ENCODE assay signal across 29 cellular contexts in the genomic region with DNA sequence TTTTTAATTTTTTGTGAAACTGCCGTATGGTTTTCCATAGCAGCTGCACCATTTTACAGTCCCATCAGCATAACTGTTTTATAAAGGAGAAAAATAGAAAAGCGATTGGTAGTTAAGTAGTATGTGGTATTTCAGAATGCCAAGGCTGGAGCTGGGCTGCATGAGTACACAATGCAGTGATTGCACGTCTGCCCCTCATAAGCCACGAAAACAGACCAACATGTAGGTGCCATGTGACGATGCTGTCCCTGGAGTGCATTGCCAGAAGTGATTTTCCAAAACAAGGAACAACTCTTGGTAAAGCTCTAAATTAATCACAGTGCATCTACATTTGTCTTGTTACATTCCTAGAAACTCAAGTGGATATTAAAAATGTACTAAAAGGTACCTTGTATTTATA.
"Had no signal": no experiment of that assay in that cellular context is flagged by ENCODE, and none has a peak within 500 bp of the region (broad histone marks: within the 10 kb centered on the region; RNA-seq: fewer than 3 reads in every experiment).

No MANE protein-coding gene starts in this region.

- ATAC-seq: stimulated activated effector memory CD8-positive, alpha-beta T cell treated with anti-CD3 and anti-CD28 coated beads, Interleukin-12 subunit alpha, Interleukin-12 subunit beta, amount 100 ng/mL, for 72 hours; stimulated activated memory B cell treated with anti-CD40 and anti-IgM and Interleukin-4, amounts not matched to agents 10 μg/mL and 1 μg/mL and 100 μg/mL, for 72 hours; stimulated activated naive B cell treated with anti-CD40 and anti-IgM and Interleukin-4, amounts not matched to agents 10 μg/mL and 1 μg/mL and 100 μg/mL, for 72 hours; stimulated activated naive CD8-positive, alpha-beta T cell treated with anti-CD3 and anti-CD28 coated beads, Interleukin-15, amount 100 ng/mL, for 72 hours; stimulated activated naive CD8-positive, alpha-beta T cell treated with anti-CD3 and anti-CD28 coated beads, Interleukin-15, Interleukin-2, amounts not matched to agents 100 U/mL and 50 U/mL, for 24 hours; upper lobe of right lung had no signal

- H3K9me3 Mint-ChIP-seq: stimulated activated effector memory CD8-positive, alpha-beta T cell treated with anti-CD3 and anti-CD28 coated beads, Interleukin-12 subunit alpha, Interleukin-12 subunit beta, amount 100 ng/mL, for 72 hours; stimulated activated memory B cell treated with anti-CD40 and anti-IgM and Interleukin-4, amounts not matched to agents 10 μg/mL and 1 μg/mL and 100 μg/mL, for 72 hours; stimulated activated naive B cell treated with anti-CD40 and anti-IgM and Interleukin-4, amounts not matched to agents 10 μg/mL and 1 μg/mL and 100 μg/mL, for 72 hours; stimulated activated naive CD8-positive, alpha-beta T cell treated with anti-CD3 and anti-CD28 coated beads, Interleukin-15, amount 100 ng/mL, for 72 hours; stimulated activated naive CD8-positive, alpha-beta T cell treated with anti-CD3 and anti-CD28 coated beads, Interleukin-15, Interleukin-2, amounts not matched to agents 100 ng/mL and 50 ng/mL, for 24 hours; type B pancreatic cell had no signal

- DNase-seq: stimulated activated CD4-positive, alpha-beta T cell treated with anti-CD3 and anti-CD28 coated beads, Interleukin-2, amount 100 ng/mL, for 48 hours; stimulated activated CD4-positive, alpha-beta T cell treated with anti-CD3 and anti-CD28 coated beads, Interleukin-4, amount 100 ng/mL, for 1 hour; stimulated activated CD4-positive, alpha-beta T cell treated with anti-CD3 and anti-CD28 coated beads, Interleukin-4, amount 100 ng/mL, for 24 hours; stimulated activated CD4-positive, alpha-beta T cell treated with anti-CD3 and anti-CD28 coated beads, Interleukin-4, amount 100 ng/mL, for 4 hours; stimulated activated CD8-positive, alpha-beta memory T cell treated with anti-CD3 and anti-CD28 coated beads, Interleukin-4, amount 100 ng/mL, for 48 hours; stimulated activated naive B cell treated with anti-CD40 and anti-IgM and Interleukin-4, amounts not matched to agents 10 μg/mL and 1 μg/mL and 100 μg/mL, for 72 hours; stimulated activated naive CD4-positive, alpha-beta T cell; stimulated activated naive CD4-positive, alpha-beta T cell treated with Interleukin-2 at 50 U/mL for 16 hours; stimulated activated naive CD8-positive, alpha-beta T cell treated with anti-CD3 and anti-CD28 coated beads, Interleukin-15, amount 100 ng/mL, for 72 hours; stimulated activated naive CD8-positive, alpha-beta T cell treated with anti-CD3 and anti-CD28 coated beads, Interleukin-15, Interleukin-2, amounts not matched to agents 100 U/mL and 50 U/mL, for 24 hours; stomach; substantia nigra; testis; thyroid gland; tibial artery; transverse colon; trophoblast cell; upper lobe of left lung; upper lobe of right lung; uterus had no signal

- H3K36me3 ChIP-seq: stomach, suprapubic skin, thoracic aorta, thyroid gland, tibial artery, tibial nerve, transverse colon, upper lobe of left lung, upper lobe of right lung, uterus, vagina had no signal

- H3K27ac Mint-ChIP-seq: stimulated activated effector memory CD8-positive, alpha-beta T cell treated with anti-CD3 and anti-CD28 coated beads, Interleukin-12 subunit alpha, Interleukin-12 subunit beta, amount 100 ng/mL, for 72 hours; stimulated activated memory B cell treated with anti-CD40 and anti-IgM and Interleukin-4, amounts not matched to agents 10 μg/mL and 1 μg/mL and 100 μg/mL, for 72 hours; stimulated activated naive B cell treated with anti-CD40 and anti-IgM and Interleukin-4, amounts not matched to agents 10 μg/mL and 1 μg/mL and 100 μg/mL, for 72 hours; stimulated activated naive CD8-positive, alpha-beta T cell treated with anti-CD3 and anti-CD28 coated beads, Interleukin-15, amount 100 ng/mL, for 72 hours; stimulated activated naive CD8-positive, alpha-beta T cell treated with anti-CD3 and anti-CD28 coated beads, Interleukin-15, Interleukin-2, amounts not matched to agents 100 ng/mL and 50 ng/mL, for 24 hours; type B pancreatic cell had no signal

- H3K4me1 ChIP-seq: vagina had no signal

- H3K27me3 ChIP-seq: stomach, suprapubic skin, testis, thyroid gland, tibial artery, tibial nerve, transverse colon, upper lobe of left lung, upper lobe of right lung, uterus, vagina had no signal

- FAIRE-seq: urothelium cell line had no signal

- H3K9me3 ChIP-seq: stomach, suprapubic skin, testis, thoracic aorta, thyroid gland, tibial artery, tibial nerve, transverse colon, upper lobe of left lung, upper lobe of right lung, uterus, vagina had no signal

- H3K36me3 Mint-ChIP-seq: stimulated activated effector memory CD8-positive, alpha-beta T cell treated with anti-CD3 and anti-CD28 coated beads, Interleukin-12 subunit alpha, Interleukin-12 subunit beta, amount 100 ng/mL, for 72 hours; stimulated activated memory B cell treated with anti-CD40 and anti-IgM and Interleukin-4, amounts not matched to agents 10 μg/mL and 1 μg/mL and 100 μg/mL, for 72 hours; stimulated activated naive B cell treated with anti-CD40 and anti-IgM and Interleukin-4, amounts not matched to agents 10 μg/mL and 1 μg/mL and 100 μg/mL, for 72 hours; type B pancreatic cell had no signal

- H3K27me3 Mint-ChIP-seq: stimulated activated naive CD8-positive, alpha-beta T cell treated with anti-CD3 and anti-CD28 coated beads, Interleukin-15, amount 100 ng/mL, for 72 hours; stimulated activated naive CD8-positive, alpha-beta T cell treated with anti-CD3 and anti-CD28 coated beads, Interleukin-15, Interleukin-2, amounts not matched to agents 100 ng/mL and 50 ng/mL, for 24 hours had no signal

- H3K4me3 Mint-ChIP-seq: stimulated activated effector memory CD8-positive, alpha-beta T cell treated with anti-CD3 and anti-CD28 coated beads, Interleukin-12 subunit alpha, Interleukin-12 subunit beta, amount 100 ng/mL, for 72 hours; stimulated activated memory B cell treated with anti-CD40 and anti-IgM and Interleukin-4, amounts not matched to agents 10 μg/mL and 1 μg/mL and 100 μg/mL, for 72 hours; stimulated activated naive B cell treated with anti-CD40 and anti-IgM and Interleukin-4, amounts not matched to agents 10 μg/mL and 1 μg/mL and 100 μg/mL, for 72 hours; stimulated activated naive CD8-positive, alpha-beta T cell treated with anti-CD3 and anti-CD28 coated beads, Interleukin-15, amount 100 ng/mL, for 72 hours; stimulated activated naive CD8-positive, alpha-beta T cell treated with anti-CD3 and anti-CD28 coated beads, Interleukin-15, Interleukin-2, amounts not matched to agents 100 ng/mL and 50 ng/mL, for 24 hours; type B pancreatic cell had no signal

- H3K4me3 ChIP-seq: stomach, suprapubic skin, testis, thoracic aorta, thyroid gland, tibial artery, tibial nerve, transverse colon, upper lobe of left lung, upper lobe of right lung, uterus, vagina had no signal

- H3K27ac ChIP-seq: stomach, suprapubic skin, testis, thoracic aorta, thyroid gland, tibial artery, tibial nerve, transverse colon, upper lobe of left lung, upper lobe of right lung, uterus, vagina had no signal
